Comparison of ENCODE assay signal across 8 cellular contexts in genomic region chr7:36291387-36292316, GRCh38.
DNase-seq lines count a peak whose midpoint lies in the region; ATAC-seq, FAIRE-seq and TF ChIP-seq lines count a peak whose summit lies in the region.

No MANE protein-coding gene starts in this region.

- TF ChIP-seq CTCF in LNCaP clone FGC (IDR thresholded peaks at IDR 0.05; ENCODE audit: control insufficient read depth, extremely low read depth, insufficient read depth) (peak; percentile 97), omental fat pad (IDR thresholded peaks at IDR 0.05) (peak in 2 of 3 donors; percentile 87 to 98)

- H3K4me3 ChIP-seq in LNCaP clone FGC (ENCODE audit: low read depth, low read length): no peak overlapping the region

- peak; percentile 47 for ATAC-seq in GM18511 (IDR thresholded peaks at IDR 0.05; ENCODE audit: unreplicated experiment)
- ATAC-seq in omental fat pad (ENCODE audit: low FRiP score): peak; percentile 82

- DNase-seq in A172 (ENCODE audit: low spot score): peak; percentile 83
- peak; percentile 69 for DNase-seq in LNCaP clone FGC (ENCODE audit: low read depth)
- peak; percentile 74 to 76 for DNase-seq in SHP77 (lab: John Stamatoyannopoulos, UW)
- DNase-seq in activated naive CD4-positive, alpha-beta T cell (lab: John Stamatoyannopoulos, UW): peak; percentile 24 to 72 (median 54)
- peak; percentile 59 to 79 for DNase-seq in frontal cortex (ENCODE audit: low spot score in 2 of 2)
- peak; percentile 92 for DNase-seq in omental fat pad (ENCODE audit: low spot score)

- FAIRE-seq in frontal cortex (lab: Jason Lieb, UNC): no peak

- H3K27ac ChIP-seq in temporal lobe (ENCODE audit: low read depth, low read length): peak overlapping the region; percentile 41
